ENCODE assay signal across 10 cellular contexts in the genomic region with DNA sequence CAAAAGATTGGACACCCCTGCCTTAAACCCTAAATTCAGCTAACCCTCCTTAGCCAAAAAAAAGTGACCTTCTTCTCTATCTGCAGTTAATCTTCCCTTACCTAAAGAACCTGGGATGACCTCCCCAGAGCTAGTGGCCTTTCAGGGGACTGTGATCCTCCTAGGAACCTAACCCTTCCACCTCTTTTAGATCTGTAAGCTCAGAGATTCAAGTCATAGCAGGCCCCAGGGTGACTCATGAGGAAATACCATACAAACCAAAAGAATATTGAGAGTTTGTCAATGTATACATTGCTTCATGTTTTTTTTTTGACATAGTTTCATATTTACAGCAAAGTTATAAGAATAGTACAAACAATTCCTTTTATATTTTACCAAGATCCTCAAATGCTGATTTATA. TPM values are rescaled to one million over a fixed set of nuclear protein-coding genes. Genes with fewer than 3 reads are reported as not detected.
DNase-seq lines count a peak whose midpoint lies in the region; ATAC-seq and TF ChIP-seq lines count a peak whose summit lies in the region.
"Had no signal": no experiment of that assay in that cellular context is flagged by ENCODE, and none has a peak within 500 bp of the region (broad histone marks: within the 10 kb centered on the region; RNA-seq: fewer than 3 reads in every experiment).

No MANE protein-coding gene starts in this region.

- H3K4ac ChIP-seq in mesendoderm (ENCODE audit: low read depth, low read length) = no peak overlapping the region

- no peak overlapping the region for H2BK15ac ChIP-seq in mesendoderm (replicated peaks; ENCODE audit: low read depth)

- no peak for ATAC-seq in GM19395 (IDR thresholded peaks at IDR 0.05; ENCODE audit: unreplicated experiment)

- no peak overlapping the region for H2BK120ac ChIP-seq in mesendoderm (ENCODE audit: low read depth, low read length)

- H3K4me1 ChIP-seq in MM.1S (ENCODE audit: low read length) (peaks cover 23% of the 10 kb centered on the region), mesendoderm (ENCODE audit: control insufficient read depth, low read depth, low read length) (no peaks in the 10 kb centered on the region)

- no peak overlapping the region for H3K23ac ChIP-seq in mesendoderm (ENCODE audit: low read length)

- H3K4me3 ChIP-seq in MM.1S (ENCODE audit: low read length) = no peak overlapping the region
- H3K4me3 ChIP-seq in mesendoderm (ENCODE audit: low read length) = no peak overlapping the region
- no peak overlapping the region for H3K4me3 ChIP-seq in coronary artery

- no peak overlapping the region for H2AK5ac ChIP-seq in mesendoderm (ENCODE audit: low read length)

- H3K9ac ChIP-seq in MM.1S (ENCODE audit: low read length) (no peak overlapping the region; the same call in 1 of the 2 replicates), mesendoderm (ENCODE audit: low read length) (no peak overlapping the region)

- H3K56ac ChIP-seq in mesendoderm (ENCODE audit: low read length) = no peak overlapping the region

- H3K27ac ChIP-seq in MM.1S (ENCODE audit: low read length) = peak overlapping the region; percentile 56; the same call in 1 of the 2 replicates
- H3K27ac ChIP-seq in mesendoderm (ENCODE audit: low read depth, low read length) = no peak overlapping the region
- no peak overlapping the region for H3K27ac ChIP-seq in coronary artery

- no peaks in the 10 kb centered on the region for H3K9me3 ChIP-seq in MM.1S (replicated peaks; ENCODE audit: insufficient read depth, low read length)

- H3K79me1 ChIP-seq in mesendoderm (ENCODE audit: low read length) = no peaks in the 10 kb centered on the region

- H3K18ac ChIP-seq in mesendoderm (ENCODE audit: low read length) = no peak overlapping the region

- H2AFZ ChIP-seq in MM.1S (ENCODE audit: low read length) = peak overlapping the region; percentile 44; the same call in 1 of the 2 replicates

- H4K8ac ChIP-seq in mesendoderm (ENCODE audit: low read depth, low read length) = no peak overlapping the region

- H3K4me2 ChIP-seq in MM.1S (ENCODE audit: low read depth, low read length) (peak overlapping the region; percentile 27; the same call in 1 of the 2 replicates), mesendoderm (ENCODE audit: low read length) (no peak overlapping the region)

- no peaks in the 10 kb centered on the region for H4K20me1 ChIP-seq in MM.1S (ENCODE audit: insufficient read depth, low read length)

- H3K9me2 ChIP-seq in MM.1S (replicated peaks; ENCODE audit: insufficient read depth, low read length) = no peaks in the 10 kb centered on the region

- H4K5ac ChIP-seq in mesendoderm (ENCODE audit: low read length) = no peak overlapping the region

- no peaks in the 10 kb centered on the region for H3K36me3 ChIP-seq in MM.1S (replicated peaks; ENCODE audit: insufficient read depth, low read length)
- H3K36me3 ChIP-seq in mesendoderm (ENCODE audit: control insufficient read depth, insufficient read depth, low read length) = no peaks in the 10 kb centered on the region

- peaks cover 18% of the 10 kb centered on the region for H3F3A ChIP-seq in MM.1S (ENCODE audit: insufficient read depth, low read length)

- H3K27me3 ChIP-seq in MM.1S (replicated peaks; ENCODE audit: insufficient read depth, low read length) (no peaks in the 10 kb centered on the region), mesendoderm (ENCODE audit: insufficient read depth, low read length, poor library complexity) (no peaks in the 10 kb centered on the region)

- H3K79me2 ChIP-seq in MM.1S (ENCODE audit: low read length) (no peaks in the 10 kb centered on the region), mesendoderm (ENCODE audit: control insufficient read depth, insufficient read depth, low read length) (no peaks in the 10 kb centered on the region)

- DNase-seq in SIG-M5 treated with dmso at 0.1 percent for 504 hours (lab: John Stamatoyannopoulos, UW; ENCODE audit: unreplicated experiment) (peak; percentile 31), SIG-M5 (lab: John Stamatoyannopoulos, UW) (no peak), MM.1S (peak; percentile 61), astrocyte of the hippocampus (ENCODE audit: low read depth, low spot score) (peak; percentile 6), mesendoderm (peak; percentile 11), GOT3 (lab: John Stamatoyannopoulos, UW) (no peak), coronary artery (ENCODE audit: low spot score) (no peak)
- DNase-seq: hypothalamus, NCI-H446 had no signal

- no peak overlapping the region for H2BK5ac ChIP-seq in mesendoderm (ENCODE audit: low read length)

- TF ChIP-seq CTCF in MM.1S (IDR thresholded peaks at IDR 0.05; ENCODE audit: low read length) = no peak
- no peak for TF ChIP-seq CTCF in coronary artery (IDR thresholded peaks at IDR 0.05)

RNA-seq across cellular contexts. Expression of gene CXCR5, which starts 38.3 kb away (rescaled TPM):
- polyA plus RNA-seq in mesendoderm (2013, experiment 1 of 2) = 0.80 TPM
- 0.70 TPM for polyA plus RNA-seq in mesendoderm (2013, experiment 2 of 2)

RNA-seq across cellular contexts. Expression of gene DDX6, which starts 54.4 kb away (rescaled TPM):
- polyA plus RNA-seq in mesendoderm (2013, experiment 1 of 2) = 74.3 TPM
- 71.3 TPM for polyA plus RNA-seq in mesendoderm (2013, experiment 2 of 2)

Comparison
In these comparisons a context has a peak if more than half of its experiments do, and no peak if none do; other contexts are left out.
1. DNase-seq: peak in SIG-M5 treated with dmso at 0.1 percent for 504 hours (single experiment), MM.1S (single experiment), astrocyte of the hippocampus (single experiment) and mesendoderm (single experiment); none in SIG-M5 (single experiment), GOT3 (single experiment) and coronary artery (single experiment).